In genomic region chr10:76038696-76039095, GRCh38 we compare ENCODE assay signal across 6 cellular contexts.
"Had no signal": no experiment of that assay in that cellular context is flagged by ENCODE, and none has a peak within 500 bp of the region (broad histone marks: within the 10 kb centered on the region; RNA-seq: fewer than 3 reads in every experiment).

No MANE protein-coding gene starts in this region.

- DNase-seq: GOT3, H7, KBM-7 had no signal

- H3K36me3 ChIP-seq: HAP-1 had no signal

- ATAC-seq: HCT116 had no signal

- H3K9me3 ChIP-seq: HAP-1 had no signal

- H3K4me3 ChIP-seq: HAP-1 had no signal

- H3K4me1 ChIP-seq: HAP-1 had no signal

- FAIRE-seq: HTR-8/SVneo had no signal
